In genomic region chr12:125015680-125016310, GRCh38 we compare ENCODE assay signal across 15 cellular contexts. TPM values are rescaled to one million over a fixed set of nuclear protein-coding genes. Genes with fewer than 3 reads are reported as not detected.
DNase-seq lines count a peak whose midpoint lies in the region; ATAC-seq and TF ChIP-seq lines count a peak whose summit lies in the region.
"Had no signal": no experiment of that assay in that cellular context is flagged by ENCODE, and none has a peak within 500 bp of the region (broad histone marks: within the 10 kb centered on the region; RNA-seq: fewer than 3 reads in every experiment).

No MANE protein-coding gene starts in this region.

- H3K4me3 ChIP-seq in Karpas-422 (ENCODE audit: low read length), result no peak overlapping the region
- H3K4me3 ChIP-seq in gastroesophageal sphincter, result no peak overlapping the region
- H3K4me3 ChIP-seq: BLaER1, Peyer's patch, testis had no signal

- H4K20me1 ChIP-seq in Karpas-422 (ENCODE audit: insufficient read depth, low read depth, low read length), result peaks cover 25% of the 10 kb centered on the region; the same call in 1 of the 2 replicates

- no peaks in the 10 kb centered on the region for H3K27me3 ChIP-seq in Karpas-422 (ENCODE audit: low read length)
- no peaks in the 10 kb centered on the region for H3K27me3 ChIP-seq in gastroesophageal sphincter
- H3K27me3 ChIP-seq: BLaER1, Peyer's patch, testis had no signal

- DNase-seq in Karpas-422 (no peak), NCI-H345 (lab: John Stamatoyannopoulos, UW) (peak; percentile 94), posterior cingulate gyrus (peak; percentile 45 to 94 (median 68)), cerebellum (ENCODE audit: low spot score) (no peak), CD1c-positive myeloid dendritic cell (ENCODE audit: extremely low spot score) (no peak)
- DNase-seq: activated naive CD4-positive, alpha-beta T cell treated with Interleukin-2 at 50 U/mL for 16 hours; central memory CD4-positive, alpha-beta T cell; glutamatergic neuron; NCI-H510A; Peyer's patch; testis had no signal

- H2AFZ ChIP-seq in Karpas-422 (ENCODE audit: low read length), result no peak overlapping the region

- no peak for TF ChIP-seq CTCF in gastroesophageal sphincter (IDR thresholded peaks at IDR 0.05)

- H3K9me3 ChIP-seq in Karpas-422 (ENCODE audit: low read length), result no peaks in the 10 kb centered on the region
- H3K9me3 ChIP-seq in gastroesophageal sphincter, result no peaks in the 10 kb centered on the region
- H3K9me3 ChIP-seq: Peyer's patch, testis had no signal

- H3K36me3 ChIP-seq in Karpas-422 (ENCODE audit: insufficient read depth, low read length) (peaks cover 58% of the 10 kb centered on the region), gastroesophageal sphincter (peaks cover 0 to 34% of the 10 kb centered on the region in 2 donors)

- no peak for TF ChIP-seq POLR2A in gastroesophageal sphincter (IDR thresholded peaks at IDR 0.05)

- peaks cover 68% of the 10 kb centered on the region for H3K79me2 ChIP-seq in Karpas-422 (ENCODE audit: low read length)

- H3K4me1 ChIP-seq in Karpas-422 (ENCODE audit: low read length) (peaks cover 52% of the 10 kb centered on the region), gastroesophageal sphincter (no peaks in the 10 kb centered on the region)
- H3K4me1 ChIP-seq: Peyer's patch, testis had no signal

- H3K27ac ChIP-seq in Karpas-422 (ENCODE audit: low read length) (peak overlapping the region; percentile 69; the same call in 1 of the 2 replicates), cingulate gyrus (ENCODE audit: low read depth, low read length) (peak overlapping the region; percentile 85), gastroesophageal sphincter (no peak overlapping the region)
- H3K27ac ChIP-seq: BLaER1, Peyer's patch, testis had no signal

- no peak for TF ChIP-seq EP300 in gastroesophageal sphincter (IDR thresholded peaks at IDR 0.05)

- WGBS in gastroesophageal sphincter (ENCODE audit: low coverage in 1 of 2), 2 donors, result 71 to 90% methylated on average over 8 to 13 of the region's 24 CpGs

- ATAC-seq in gastroesophageal sphincter, result no peak
- ATAC-seq: WTC11 had no signal

- H3K9me2 ChIP-seq in Karpas-422 (replicated peaks; ENCODE audit: insufficient read depth, low read length), result no peaks in the 10 kb centered on the region

- H3K9ac ChIP-seq in Karpas-422 (ENCODE audit: low read length), result no peak overlapping the region
- H3K9ac ChIP-seq: BLaER1 had no signal

- no peak overlapping the region for H3K4me2 ChIP-seq in Karpas-422 (ENCODE audit: low read depth, low read length, poor library complexity, severe bottlenecking)
- H3K4me2 ChIP-seq: BLaER1 had no signal

- intact Hi-C loops in posterior cingulate gyrus (cut with DNase I), result no loop called here

RNA-seq across cellular contexts. Expression of gene BRI3BP, which starts 22.4 kb away (rescaled TPM):
- 48.9 and 52.9 TPM in 2 replicates for total RNA-seq in Karpas-422 (2014; rRNA removed; shearing (Covaris generic); ENCODE audit: low replicate concordance)
- total RNA-seq in cerebellum, result 11.6 TPM
- total RNA-seq in gastroesophageal sphincter, result 1 to 10 TPM; 1.9 to 3.1 (median 2.5) TPM

RNA-seq across cellular contexts. Expression of gene DHX37, which starts 26.9 kb away (rescaled TPM):
- 10.8 and 23.7 TPM in 2 replicates for total RNA-seq in Karpas-422 (2014; rRNA removed; shearing (Covaris generic); ENCODE audit: low replicate concordance)
- total RNA-seq in cerebellum (8.6 TPM), gastroesophageal sphincter (10 to 100 TPM in 2 of 4 donors, 1 to 10 TPM in 2; 8.4 to 14.6 (median 12.2) TPM)

RNA-seq across cellular contexts. Expression of gene AACS, which starts 49.4 kb away (rescaled TPM):
- 17.8 and 22.1 TPM in 2 replicates for total RNA-seq in Karpas-422 (2014; rRNA removed; shearing (Covaris generic); ENCODE audit: low replicate concordance)
- total RNA-seq in cerebellum (23.0 TPM), gastroesophageal sphincter (10 to 100 TPM; 10.3 to 14.6 (median 11.8) TPM)

Comparison
In these comparisons a context has a peak if more than half of its experiments do, and no peak if none do; other contexts are left out.
1. DNase-seq: peak in NCI-H345 (single experiment) and posterior cingulate gyrus (10 of 10); none in Karpas-422 (single experiment), cerebellum (single experiment) and CD1c-positive myeloid dendritic cell (single experiment).
2. H3K27ac ChIP-seq: peak in Karpas-422 (single experiment) and cingulate gyrus (single experiment); none in gastroesophageal sphincter (0 of 4).